ENCODE assay signal across 18 cellular contexts in the genomic region with DNA sequence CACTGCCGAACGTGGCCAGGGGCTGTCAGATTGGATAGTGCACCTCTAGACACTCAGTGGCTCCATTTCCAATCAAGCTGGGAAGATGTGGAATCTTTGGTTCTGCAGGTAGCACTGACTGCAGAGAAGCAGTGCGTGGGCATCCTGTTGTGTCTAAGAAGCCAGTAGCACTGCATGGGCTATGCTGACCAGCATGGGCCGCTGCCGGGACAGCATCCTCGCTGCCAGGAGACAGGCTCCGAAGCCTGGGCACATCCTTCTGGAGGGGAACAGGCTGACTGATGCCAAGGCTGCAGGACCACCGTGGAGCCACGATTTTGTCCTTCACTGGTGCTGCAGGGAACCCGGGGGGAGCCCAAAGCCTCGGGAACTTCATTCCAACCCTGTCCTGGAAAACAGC.
"Had no signal": no experiment of that assay in that cellular context is flagged by ENCODE, and none has a peak within 500 bp of the region (broad histone marks: within the 10 kb centered on the region; RNA-seq: fewer than 3 reads in every experiment).

No MANE protein-coding gene starts in this region.

- DNase-seq: colonic mucosa; dermis blood vessel endothelial cell; dorsolateral prefrontal cortex; effector CD4-positive, alpha-beta T cell; effector memory CD4-positive, alpha-beta T cell; foreskin keratinocyte; heart left ventricle; hypothalamus; immature natural killer cell; left cardiac atrium; left lung; left ventricle myocardium superior; lower lobe of right lung; mesenchymal stem cell; midbrain had no signal

- H3K4me1 ChIP-seq: colonic mucosa, esophagus muscularis mucosa, foreskin keratinocyte, gastroesophageal sphincter, heart left ventricle, left lung, lower lobe of right lung had no signal

- H3K4me1 Mint-ChIP-seq: immature natural killer cell had no signal

- H3K27ac ChIP-seq: colonic mucosa, dorsolateral prefrontal cortex, esophagus muscularis mucosa, foreskin keratinocyte, gastroesophageal sphincter, heart left ventricle, hepatocyte, left lung, lower lobe of right lung had no signal

- H3K27ac Mint-ChIP-seq: immature natural killer cell had no signal

- H3K4me3 Mint-ChIP-seq: immature natural killer cell had no signal

- H3K4me2 ChIP-seq: hepatocyte had no signal

- H3K9me3 ChIP-seq: colonic mucosa, gastroesophageal sphincter, heart left ventricle, left lung, lower lobe of right lung had no signal

- ATAC-seq: foreskin keratinocyte, gastroesophageal sphincter, heart left ventricle, left cardiac atrium, left lung, left ventricle myocardium superior, lower lobe of right lung had no signal

- H3K36me3 ChIP-seq: colonic mucosa, esophagus muscularis mucosa, gastroesophageal sphincter, heart left ventricle, left lung, lower lobe of right lung had no signal

- H2AFZ ChIP-seq: hepatocyte had no signal

- H3K36me3 Mint-ChIP-seq: immature natural killer cell had no signal

- H3K4me3 ChIP-seq: colonic mucosa, dorsolateral prefrontal cortex, esophagus muscularis mucosa, gastroesophageal sphincter, heart left ventricle, hepatocyte, left lung, lower lobe of right lung had no signal

- H3K9me3 Mint-ChIP-seq: immature natural killer cell had no signal

- H3K27me3 ChIP-seq: colonic mucosa, dorsolateral prefrontal cortex, foreskin keratinocyte, hepatocyte had no signal
